In the genomic region with DNA sequence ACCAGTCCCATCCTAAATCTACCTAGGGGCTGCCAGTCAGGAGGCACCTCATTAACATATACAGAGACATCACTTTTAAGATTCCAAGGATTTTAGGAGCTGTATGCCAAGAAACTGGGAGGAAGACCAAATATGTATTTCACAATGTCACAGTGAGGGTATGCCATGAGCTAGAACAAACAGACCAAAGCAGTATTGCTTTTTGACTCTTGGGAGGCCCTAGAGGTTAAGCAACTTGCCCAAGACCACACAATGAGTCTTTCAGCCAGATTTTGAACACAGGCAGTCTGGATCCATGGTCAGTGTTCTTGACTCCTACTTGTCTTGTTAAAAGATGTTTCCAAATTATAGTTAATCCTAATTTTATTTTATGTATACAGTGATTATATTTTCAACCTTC, we compare ENCODE assay signal across 8 cellular contexts. TPM values are rescaled to one million over a fixed set of nuclear protein-coding genes. Genes with fewer than 3 reads are reported as not detected.
A peak's percentile ranks its signal among the peaks of the same experiment; 100 is the strongest.
DNase-seq lines count a peak whose midpoint lies in the region; ATAC-seq, FAIRE-seq and TF ChIP-seq lines count a peak whose summit lies in the region.
"Not testable (repeated sequence)": the region's sequence is repeated elsewhere in the genome, so short reads cannot be mapped to it uniquely, and the experiment has no call there.
"Had no signal": no experiment of that assay in that cellular context is flagged by ENCODE, and none has a peak within 500 bp of the region (broad histone marks: within the 10 kb centered on the region; RNA-seq: fewer than 3 reads in every experiment).

No MANE protein-coding gene starts in this region.

- TF ChIP-seq EP300 in A549 (IDR thresholded peaks at IDR 0.05) = not testable (repeated sequence)

- not testable (repeated sequence) for H3K27ac ChIP-seq in A549; body of pancreas; right cardiac atrium (ENCODE audit: low read length); lower lobe of right lung; psoas muscle; thoracic aorta

- not testable (repeated sequence) for H3K27me3 ChIP-seq in body of pancreas; right cardiac atrium (ENCODE audit: control insufficient read depth, insufficient read depth); lower lobe of right lung (ENCODE audit: low read depth); psoas muscle (ENCODE audit: insufficient read depth in 3 of 3, low read length in 2 of 3); thoracic aorta (replicated peaks; ENCODE audit: insufficient read depth)

- DNase-seq in A549 (ENCODE audit: low read depth in 1 of 2, low spot score in 1 of 2); body of pancreas; Right ventricle myocardium superior; right cardiac atrium; lower lobe of right lung; psoas muscle; thoracic aorta (ENCODE audit: low spot score): not testable (repeated sequence)

- TF ChIP-seq CTCF in A549 (IDR thresholded peaks at IDR 0.05); body of pancreas (IDR thresholded peaks at IDR 0.05); lower lobe of right lung (IDR thresholded peaks at IDR 0.05); psoas muscle (IDR thresholded peaks at IDR 0.05); thoracic aorta (IDR thresholded peaks at IDR 0.05): not testable (repeated sequence)

- ATAC-seq in A549 (peak; percentile 62 to 65; a peak in 4 of 6 replicates), body of pancreas (peak; percentile 58), Right ventricle myocardium superior (ENCODE audit: poor library complexity) (peak; percentile 90), right cardiac atrium (peak; percentile 83 to 91), lower lobe of right lung (peak; percentile 53 to 71), psoas muscle (peak in 3 of 4 donors; percentile 44 to 71 (median 57)), thoracic aorta (ENCODE audit: insufficient number of reproducible peaks, low FRiP score, low read depth) (peak; percentile 26)

- H3K36me3 ChIP-seq in body of pancreas (replicated peaks in 1 of 2; ENCODE audit: insufficient read depth in 1 of 2, low read depth in 2 of 2); lower lobe of right lung; psoas muscle (ENCODE audit: insufficient read depth in 1 of 2, low read depth in 1 of 2); thoracic aorta: not testable (repeated sequence)

- intact Hi-C loops in body of pancreas (cut with DNase I); Right ventricle myocardium superior (cut with DNase I); right cardiac atrium (cut with DNase I); lower lobe of right lung (cut with DNase I); psoas muscle (cut with DNase I): not testable (repeated sequence)

- H3K4me3 ChIP-seq in A549; body of pancreas; right cardiac atrium (ENCODE audit: low read length); lower lobe of right lung; psoas muscle; thoracic aorta: not testable (repeated sequence)

- POLR2A ChIA-PET in A549 (lab: Yijun Ruan, JAX) = not testable (repeated sequence)

- not testable (repeated sequence) for TF ChIP-seq POLR2A in A549 (IDR thresholded peaks at IDR 0.05; ENCODE audit: low read length); body of pancreas (IDR thresholded peaks at IDR 0.05)

- not testable (repeated sequence) for H3K4me1 ChIP-seq in A549; body of pancreas; right cardiac atrium (ENCODE audit: control insufficient read depth, insufficient read depth, low read length); lower lobe of right lung; psoas muscle; thoracic aorta (ENCODE audit: control insufficient read depth in 1 of 2, low read depth in 2 of 2)

- CTCF ChIA-PET in A549 (lab: Yijun Ruan, JAX) = not testable (repeated sequence)

- not testable (repeated sequence) for FAIRE-seq in A549 (lab: Jason Lieb, UNC)

- H3K9me3 ChIP-seq in A549; body of pancreas; right cardiac atrium (ENCODE audit: control insufficient read depth, low read length); lower lobe of right lung; psoas muscle; thoracic aorta: not testable (repeated sequence)

- H3K4me2 ChIP-seq in A549 = not testable (repeated sequence)

- TF ChIP-seq RAD21 in A549 (conservative IDR thresholded peaks at IDR 0.05 in 1 of 2, IDR thresholded peaks at IDR 0.05 in 1 of 2) = not testable (repeated sequence)

RNA-seq across cellular contexts. Expression of gene LIMS3, which starts 12.3 kb away (rescaled TPM):
- polyA plus RNA-seq in A549 (2011; rRNA removed) = not detected in 2 replicates
- 0.04 TPM in 1 of 2 replicates, not detected in the other for polyA plus RNA-seq in A549 (2012; cell fraction: cytosol; rRNA removed)
- not detected in 2 replicates for polyA plus RNA-seq in A549 (2012; cell fraction: nucleus; rRNA removed)
- polyA plus RNA-seq in A549 (2017; fragmentation: RNase III; extraction: RNeasy Plus Mini Kit Qiagen cat#74134 plus additional on column Dnase treatment) = not detected in 3 replicates
- polyA minus RNA-seq in A549 (2011; rRNA and poly(A)+ RNA removed) = not detected in 2 replicates
- total RNA-seq in body of pancreas = 1 to 10 TPM; 4.7 to 4.9 TPM
- 4.1 TPM for total RNA-seq in Right ventricle myocardium superior
- 1 to 10 TPM; 2.4 to 8.7 (median 3.2) TPM for total RNA-seq in right cardiac atrium
- 2.0 TPM for polyA plus RNA-seq in right cardiac atrium
- total RNA-seq in lower lobe of right lung = 2.4 TPM
- total RNA-seq in psoas muscle = 10 to 100 TPM in 1 of 4 donors, 1 to 10 TPM in 3; 2.8 to 24.4 (median 6.1) TPM
- polyA plus RNA-seq in psoas muscle = 1 to 10 TPM; 2.5 to 9.9 (median 5.6) TPM
- total RNA-seq in thoracic aorta = 10 to 100 TPM; 16.3 to 43.6 TPM
- polyA plus RNA-seq: H1 had no signal

Comparison
In these comparisons a context has a peak if more than half of its experiments do, and no peak if none do; other contexts are left out.
1. ATAC-seq: peak in every context shown above with its lines; median percentile 90 in Right ventricle myocardium superior; 87 in right cardiac atrium; 64 in A549; 62 in lower lobe of right lung; 58 in body of pancreas; 57 in psoas muscle; 26 in thoracic aorta.